In genomic region chr5:165630211-165630866, GRCh38 we compare ENCODE assay signal across 8 cellular contexts.
A peak's percentile ranks its signal among the peaks of the same experiment; 100 is the strongest.
DNase-seq lines count a peak whose midpoint lies in the region; ATAC-seq, FAIRE-seq and TF ChIP-seq lines count a peak whose summit lies in the region.

No MANE protein-coding gene starts in this region.

- H3K4me1 ChIP-seq in body of pancreas: peaks cover 6% of the 10 kb centered on the region

- H3K9me3 ChIP-seq in body of pancreas: no peaks in the 10 kb centered on the region

- H3K27ac ChIP-seq in body of pancreas (no peak overlapping the region), substantia nigra (ENCODE audit: low read depth, low read length, poor library complexity, severe bottlenecking) (no peak overlapping the region)

- DNase-seq in DMS114 treated with DMSO at 0.1 percent for 48 hours (lab: John Stamatoyannopoulos, UW; ENCODE audit: unreplicated experiment) (peak; percentile 45), NCI-H82 treated with DMSO at 0.1 percent for 48 hours (lab: John Stamatoyannopoulos, UW; ENCODE audit: unreplicated experiment) (peak; percentile 48), body of pancreas (peak; percentile 45 to 58 (median 50)), substantia nigra (lab: John Stamatoyannopoulos, UW) (peak in 38 of 49 donors; percentile 1 to 61 (median 28))
- no peak for DNase-seq in central memory CD4-positive, alpha-beta T cell

- no peaks in the 10 kb centered on the region for H3K36me3 ChIP-seq in body of pancreas (replicated peaks in 1 of 2; ENCODE audit: insufficient read depth in 1 of 2, low read depth in 2 of 2)

- 9 to 12% methylated on average over 9 of the region's 9 CpGs for WGBS in body of pancreas, 2 donors

- H3K27me3 ChIP-seq in body of pancreas: no peaks in the 10 kb centered on the region

- TF ChIP-seq CTCF in body of pancreas (IDR thresholded peaks at IDR 0.05): peak; percentile 49 to 90 (median 73)

- peak; percentile 92 for FAIRE-seq in islet of Langerhans (lab: Jason Lieb, UNC)

- intact Hi-C loops in body of pancreas (cut with DNase I): no loop called here

- no peak for TF ChIP-seq POLR2A in body of pancreas (IDR thresholded peaks at IDR 0.05)

- peak; percentile 55 for ATAC-seq in GM19324 (IDR thresholded peaks at IDR 0.05; ENCODE audit: low FRiP score, unreplicated experiment)
- peak; percentile 94 for ATAC-seq in HG03439 (IDR thresholded peaks at IDR 0.05; ENCODE audit: unreplicated experiment)
- peak; percentile 83 for ATAC-seq in body of pancreas

- no peak overlapping the region for H3K4me3 ChIP-seq in body of pancreas
